In the genomic region with DNA sequence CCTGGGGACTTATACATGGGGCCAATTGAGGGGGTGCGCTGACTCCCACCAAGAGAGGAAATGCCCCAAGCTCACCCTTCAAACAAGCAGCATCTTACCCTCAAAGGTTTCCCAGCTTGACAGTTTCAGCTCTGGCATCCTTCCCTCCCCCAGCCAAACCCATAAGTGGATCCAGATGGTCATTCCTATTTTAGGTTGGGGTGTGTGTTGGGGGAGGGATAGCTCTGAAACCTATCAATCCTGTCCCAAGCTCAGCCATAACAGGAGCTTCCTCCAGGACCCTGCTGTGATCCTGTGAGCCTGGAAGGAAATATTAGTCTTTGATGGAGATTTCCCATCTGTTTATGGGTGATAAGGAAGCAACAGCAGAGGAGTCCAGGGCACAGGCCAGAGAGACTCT, we compare ENCODE assay signal across 1 cellular context.
TF ChIP-seq lines count a peak whose summit lies in the region.

No MANE protein-coding gene starts in this region.

TF ChIP-seq in K562, 482 proteins besides CTCF, POLR2A, EP300 and RAD21:
- TF ChIP-seq, protein P1, sequence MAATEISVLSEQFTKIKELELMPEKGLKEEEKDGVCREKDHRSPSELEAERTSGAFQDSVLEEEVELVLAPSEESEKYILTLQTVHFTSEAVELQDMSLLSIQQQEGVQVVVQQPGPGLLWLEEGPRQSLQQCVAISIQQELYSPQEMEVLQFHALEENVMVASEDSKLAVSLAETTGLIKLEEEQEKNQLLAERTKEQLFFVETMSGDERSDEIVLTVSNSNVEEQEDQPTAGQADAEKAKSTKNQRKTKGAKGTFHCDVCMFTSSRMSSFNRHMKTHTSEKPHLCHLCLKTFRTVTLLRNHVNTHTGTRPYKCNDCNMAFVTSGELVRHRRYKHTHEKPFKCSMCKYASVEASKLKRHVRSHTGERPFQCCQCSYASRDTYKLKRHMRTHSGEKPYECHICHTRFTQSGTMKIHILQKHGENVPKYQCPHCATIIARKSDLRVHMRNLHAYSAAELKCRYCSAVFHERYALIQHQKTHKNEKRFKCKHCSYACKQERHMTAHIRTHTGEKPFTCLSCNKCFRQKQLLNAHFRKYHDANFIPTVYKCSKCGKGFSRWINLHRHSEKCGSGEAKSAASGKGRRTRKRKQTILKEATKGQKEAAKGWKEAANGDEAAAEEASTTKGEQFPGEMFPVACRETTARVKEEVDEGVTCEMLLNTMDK (IDR thresholded peaks at IDR 0.05; ENCODE audit: borderline replicate concordance, insufficient read depth, low read depth, low read length, poor library complexity, severe bottlenecking) = no peak
- TF ChIP-seq PCBP2 (IDR thresholded peaks at IDR 0.05; ENCODE audit: low read depth, low read length, poor library complexity, severe bottlenecking) = no peak
- TF ChIP-seq ILK (tag; IDR thresholded peaks at IDR 0.05; ENCODE audit: borderline replicate concordance, low read depth) = no peak
- no peak for TF ChIP-seq U2AF1 (optimal IDR thresholded peaks at IDR 0.05; ENCODE audit: low read depth, low read length)
- TF ChIP-seq CBFA2T3 (IDR thresholded peaks at IDR 0.05) = peak; percentile 42; the same call in 1 of the 2 replicates
- TF ChIP-seq ZNF717 (CRISPR knock-in tag; IDR thresholded peaks at IDR 0.05) = no peak
- no peak for TF ChIP-seq ASH1L (IDR thresholded peaks at IDR 0.05; ENCODE audit: borderline replicate concordance, low read depth, partially characterized antibody)
- TF ChIP-seq, protein P2, sequence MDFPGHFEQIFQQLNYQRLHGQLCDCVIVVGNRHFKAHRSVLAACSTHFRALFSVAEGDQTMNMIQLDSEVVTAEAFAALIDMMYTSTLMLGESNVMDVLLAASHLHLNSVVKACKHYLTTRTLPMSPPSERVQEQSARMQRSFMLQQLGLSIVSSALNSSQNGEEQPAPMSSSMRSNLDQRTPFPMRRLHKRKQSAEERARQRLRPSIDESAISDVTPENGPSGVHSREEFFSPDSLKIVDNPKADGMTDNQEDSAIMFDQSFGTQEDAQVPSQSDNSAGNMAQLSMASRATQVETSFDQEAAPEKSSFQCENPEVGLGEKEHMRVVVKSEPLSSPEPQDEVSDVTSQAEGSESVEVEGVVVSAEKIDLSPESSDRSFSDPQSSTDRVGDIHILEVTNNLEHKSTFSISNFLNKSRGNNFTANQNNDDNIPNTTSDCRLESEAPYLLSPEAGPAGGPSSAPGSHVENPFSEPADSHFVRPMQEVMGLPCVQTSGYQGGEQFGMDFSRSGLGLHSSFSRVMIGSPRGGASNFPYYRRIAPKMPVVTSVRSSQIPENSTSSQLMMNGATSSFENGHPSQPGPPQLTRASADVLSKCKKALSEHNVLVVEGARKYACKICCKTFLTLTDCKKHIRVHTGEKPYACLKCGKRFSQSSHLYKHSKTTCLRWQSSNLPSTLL (IDR thresholded peaks at IDR 0.05) = no peak
TF ChIP-seq in K562: peak in this region for 1.
